Comparison of ENCODE assay signal across 10 cellular contexts in genomic region chr21:44867999-44868700, GRCh38. TPM values are rescaled to one million over a fixed set of nuclear protein-coding genes. Genes with fewer than 3 reads are reported as not detected.
DNase-seq lines count a peak whose midpoint lies in the region; ATAC-seq and TF ChIP-seq lines count a peak whose summit lies in the region.
"Had no signal": no experiment of that assay in that cellular context is flagged by ENCODE, and none has a peak within 500 bp of the region (broad histone marks: within the 10 kb centered on the region; RNA-seq: fewer than 3 reads in every experiment).

No MANE protein-coding gene starts in this region.

- DNase-seq in CD8-positive, alpha-beta T cell = peak in 4 of 7 experiments; percentile 53 to 69 (median 62)
- DNase-seq in T-helper 2 cell treated with Interferon-gamma antibody and Interleukin-4, amounts not matched to agents 5 μg/mL and 100 μg/mL, for 36 hours (ENCODE audit: low spot score) = peak; percentile 30
- DNase-seq in central memory CD8-positive, alpha-beta T cell (ENCODE audit: low spot score in 2 of 2) = no peak
- DNase-seq in osteocyte (ENCODE audit: extremely low spot score, unreplicated experiment) (no peak), SJCRH30 (no peak), NCI-H226 (no peak)
- DNase-seq: EL, midbrain had no signal

- peaks cover 7% of the 10 kb centered on the region for H3K36me3 ChIP-seq in CD8-positive, alpha-beta T cell (ENCODE audit: insufficient read depth, low read length)
- H3K36me3 ChIP-seq in SJCRH30 = peaks cover 27% of the 10 kb centered on the region

- no peaks in the 10 kb centered on the region for H3K9me3 Mint-ChIP-seq in CD8-positive, alpha-beta T cell
- H3K9me3 Mint-ChIP-seq in T-helper 2 cell treated with Interferon-gamma antibody and Interleukin-4, amounts not matched to agents 5 μg/mL and 100 μg/mL, for 36 hours = no peaks in the 10 kb centered on the region
- no peaks in the 10 kb centered on the region for H3K9me3 Mint-ChIP-seq in central memory CD8-positive, alpha-beta T cell
- no peaks in the 10 kb centered on the region for H3K9me3 Mint-ChIP-seq in osteocyte (ENCODE audit: unreplicated experiment)

- H3K4me3 Mint-ChIP-seq in CD8-positive, alpha-beta T cell = peak overlapping the region; percentile 71
- peak overlapping the region; percentile 77 for H3K4me3 Mint-ChIP-seq in T-helper 2 cell treated with Interferon-gamma antibody and Interleukin-4, amounts not matched to agents 5 μg/mL and 100 μg/mL, for 36 hours
- peak overlapping the region; percentile 62 for H3K4me3 Mint-ChIP-seq in central memory CD8-positive, alpha-beta T cell
- no peak overlapping the region for H3K4me3 Mint-ChIP-seq in osteocyte (ENCODE audit: unreplicated experiment)

- intact Hi-C loops in CD8-positive, alpha-beta T cell (cut with DNase I, micrococcal nuclease) = loop anchor here in 1 of 2 experiments (10.0 kb wide), 1 partner anchor 1973 kb away; the partner anchor contains the start of gene NDUFV3

- peaks cover 72% of the 10 kb centered on the region for H3K4me1 ChIP-seq in CD8-positive, alpha-beta T cell (ENCODE audit: insufficient read depth, low read length)
- peaks cover 56% of the 10 kb centered on the region for H3K4me1 ChIP-seq in SJCRH30

- no peak for TF ChIP-seq CTCF in CD8-positive, alpha-beta T cell (IDR thresholded peaks at IDR 0.05)
- TF ChIP-seq CTCF in osteocyte (IDR thresholded peaks at IDR 0.05) = no peak

- H3K36me3 Mint-ChIP-seq in CD8-positive, alpha-beta T cell = peaks cover 44% of the 10 kb centered on the region
- H3K36me3 Mint-ChIP-seq in T-helper 2 cell treated with Interferon-gamma antibody and Interleukin-4, amounts not matched to agents 5 μg/mL and 100 μg/mL, for 36 hours (ENCODE audit: low read depth) = peaks cover 29% of the 10 kb centered on the region
- H3K36me3 Mint-ChIP-seq in central memory CD8-positive, alpha-beta T cell (ENCODE audit: insufficient read depth) = peaks cover 21% of the 10 kb centered on the region
- H3K36me3 Mint-ChIP-seq in osteocyte (ENCODE audit: unreplicated experiment) = peaks cover 15% of the 10 kb centered on the region

- no peaks in the 10 kb centered on the region for H3K27me3 ChIP-seq in CD8-positive, alpha-beta T cell (ENCODE audit: insufficient read depth, low read length)
- no peaks in the 10 kb centered on the region for H3K27me3 ChIP-seq in SJCRH30

- no peak overlapping the region for H3K4me3 ChIP-seq in CD8-positive, alpha-beta T cell (ENCODE audit: low read depth, low read length)
- no peak overlapping the region for H3K4me3 ChIP-seq in SJCRH30

- H3K27ac ChIP-seq in CD8-positive, alpha-beta T cell (ENCODE audit: low read depth, low read length) = no peak overlapping the region
- H3K27ac ChIP-seq in SJCRH30 = no peak overlapping the region

- no peaks in the 10 kb centered on the region for H3K27me3 Mint-ChIP-seq in CD8-positive, alpha-beta T cell (ENCODE audit: low read depth)
- H3K27me3 Mint-ChIP-seq in T-helper 2 cell treated with Interferon-gamma antibody and Interleukin-4, amounts not matched to agents 5 μg/mL and 100 μg/mL, for 36 hours (ENCODE audit: low read depth) = no peaks in the 10 kb centered on the region
- no peaks in the 10 kb centered on the region for H3K27me3 Mint-ChIP-seq in central memory CD8-positive, alpha-beta T cell
- H3K27me3 Mint-ChIP-seq in osteocyte (ENCODE audit: unreplicated experiment) = no peaks in the 10 kb centered on the region

- CTCF ChIA-PET in CD8-positive, alpha-beta T cell (lab: Charles Lee) = no interaction called here

- POLR2A ChIA-PET in CD8-positive, alpha-beta T cell (lab: Charles Lee) = no interaction called here

- no peaks in the 10 kb centered on the region for H3K9me3 ChIP-seq in CD8-positive, alpha-beta T cell (ENCODE audit: low read length)
- H3K9me3 ChIP-seq in SJCRH30 (replicated peaks) = no peaks in the 10 kb centered on the region

- ATAC-seq in CD8-positive, alpha-beta T cell = peak; percentile 70
- peak; percentile 66 for ATAC-seq in central memory CD8-positive, alpha-beta T cell (replicated peaks; ENCODE audit: extremely low read depth, poor library complexity, severe bottlenecking)
- ATAC-seq in HG02970 (IDR thresholded peaks at IDR 0.05; ENCODE audit: low FRiP score, unreplicated experiment) = no peak
- ATAC-seq in HG02938 (IDR thresholded peaks at IDR 0.05; ENCODE audit: unreplicated experiment) = no peak

- H3K4me1 Mint-ChIP-seq in CD8-positive, alpha-beta T cell (ENCODE audit: low read depth) = peaks cover 75% of the 10 kb centered on the region
- peaks cover 67% of the 10 kb centered on the region for H3K4me1 Mint-ChIP-seq in T-helper 2 cell treated with Interferon-gamma antibody and Interleukin-4, amounts not matched to agents 5 μg/mL and 100 μg/mL, for 36 hours (ENCODE audit: low read depth)
- peaks cover 81% of the 10 kb centered on the region for H3K4me1 Mint-ChIP-seq in central memory CD8-positive, alpha-beta T cell
- H3K4me1 Mint-ChIP-seq in osteocyte (ENCODE audit: unreplicated experiment) = peaks cover 75% of the 10 kb centered on the region

- H3K27ac Mint-ChIP-seq in CD8-positive, alpha-beta T cell = peak overlapping the region; percentile 93
- peak overlapping the region; percentile 80 for H3K27ac Mint-ChIP-seq in T-helper 2 cell treated with Interferon-gamma antibody and Interleukin-4, amounts not matched to agents 5 μg/mL and 100 μg/mL, for 36 hours
- H3K27ac Mint-ChIP-seq in central memory CD8-positive, alpha-beta T cell (ENCODE audit: low read depth) = peak overlapping the region; percentile 81
- peak overlapping the region; percentile 88 for H3K27ac Mint-ChIP-seq in osteocyte (ENCODE audit: unreplicated experiment)

RNA-seq across cellular contexts. Expression of gene PTTG1IP, which starts 5.3 kb away (rescaled TPM):
- total RNA-seq in CD8-positive, alpha-beta T cell = 10 to 100 TPM; 71.0 to 73.3 TPM
- 318 and 328 TPM in 2 replicates for total RNA-seq in osteocyte
- 195 TPM in 2 replicates for total RNA-seq in SJCRH30 (2014; rRNA removed; shearing (Covaris generic))

RNA-seq across cellular contexts. Expression of gene SUMO3, which starts 50.3 kb away (rescaled TPM):
- total RNA-seq in CD8-positive, alpha-beta T cell = 10 to 100 TPM; 84.7 to 87.3 TPM
- 69.6 and 74.9 TPM in 2 replicates for total RNA-seq in osteocyte
- total RNA-seq in SJCRH30 (2014; rRNA removed; shearing (Covaris generic)) = 70.3 and 76.9 TPM in 2 replicates

RNA-seq across cellular contexts. Expression of gene ITGB2, which starts 52.5 kb away (rescaled TPM):
- total RNA-seq in CD8-positive, alpha-beta T cell = 100 to 1,000 TPM; 234 to 245 TPM
- 0.62 and 1.1 TPM in 2 replicates for total RNA-seq in osteocyte
- 38.8 and 42.4 TPM in 2 replicates for total RNA-seq in SJCRH30 (2014; rRNA removed; shearing (Covaris generic))

Comparison
In these comparisons a context has a peak if more than half of its experiments do, and no peak if none do; other contexts are left out.
1. ATAC-seq: peak in CD8-positive, alpha-beta T cell (single experiment) and central memory CD8-positive, alpha-beta T cell (single experiment); none in HG02970 (single experiment) and HG02938 (single experiment).
2. DNase-seq: peak in CD8-positive, alpha-beta T cell (4 of 7) and T-helper 2 cell treated with Interferon-gamma antibody and Interleukin-4, amounts not matched to agents 5 μg/mL and 100 μg/mL, for 36 hours (single experiment); none in central memory CD8-positive, alpha-beta T cell (0 of 2), osteocyte (single experiment), SJCRH30 (0 of 2) and NCI-H226 (single experiment).
3. RNA of gene ITGB2, which starts 52.5 kb away (total RNA-seq): 234 to 245 TPM in CD8-positive, alpha-beta T cell and 38.8 to 42.4 TPM in SJCRH30; 0.62 to 1.1 TPM in osteocyte; every median in the first group is over 10 times any median in the second.
4. Peak in every context shown above with its lines, with median percentiles within 50 percentile points of each other: H3K27ac Mint-ChIP-seq.